Comparison of ENCODE assay signal across 8 cellular contexts in the genomic region with DNA sequence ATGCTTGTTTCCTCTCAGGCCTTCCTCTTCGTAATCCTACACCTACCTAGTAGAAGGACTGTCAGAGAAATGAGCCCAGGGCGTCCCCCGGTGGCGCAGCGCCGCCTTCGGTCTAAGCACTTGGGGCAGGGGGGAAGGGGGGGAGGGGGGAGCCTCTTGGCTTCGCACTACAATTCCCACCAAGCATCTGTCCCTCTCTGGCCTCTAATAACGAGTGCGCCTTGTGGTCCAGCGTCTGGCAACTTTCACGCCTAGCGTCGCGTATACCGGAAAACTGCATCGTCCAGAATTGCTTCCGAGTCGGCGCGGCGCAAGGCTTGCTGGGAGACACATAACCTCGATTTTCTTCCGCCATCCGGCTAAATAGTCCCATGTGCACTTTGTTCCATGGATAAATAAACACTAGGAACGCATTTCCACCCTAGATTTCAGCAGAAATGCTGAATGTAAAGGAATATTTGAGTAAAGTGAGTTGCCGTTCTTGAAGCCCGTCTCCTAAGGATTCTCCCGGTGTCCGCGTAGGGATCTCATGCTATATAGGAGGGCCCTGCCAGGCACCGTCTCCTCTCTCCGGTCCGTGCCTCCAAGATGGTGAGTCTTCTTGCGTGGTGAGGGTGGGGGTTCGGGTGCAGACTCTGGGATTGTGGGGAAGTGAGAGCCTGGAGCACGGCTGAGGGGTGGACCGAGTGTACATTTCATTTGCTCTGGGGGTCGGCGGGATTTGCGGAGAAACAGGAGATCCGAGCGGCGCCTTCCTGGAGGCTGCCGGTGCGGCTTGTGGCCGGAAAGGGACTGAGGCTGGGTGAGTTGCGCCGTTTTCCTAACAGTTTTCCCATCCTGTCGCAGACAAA. TPM values are rescaled to one million over a fixed set of nuclear protein-coding genes. Genes with fewer than 3 reads are reported as not detected.
DNase-seq lines count a peak whose midpoint lies in the region; ATAC-seq and TF ChIP-seq lines count a peak whose summit lies in the region.

Gene RPS26 (plus strand): TSS at position 340 of the 851 bp plus-strand sequence. CDS start 249 bp downstream, at position 589.

- intact Hi-C loops in naive thymus-derived CD4-positive, alpha-beta T cell (cut with micrococcal nuclease), result loop anchor here (1.0 to 10.0 kb wide), 15 partner anchors 13 to 645 kb away; partner anchors contain the start of genes DNAJC14 (in 2 of the 2), PA2G4 (in 2 of the 2), ZC3H10 (in 2 of the 2) and GDF11 (in 1 of the 2)

- peaks cover 51% of the 10 kb centered on the region for H3F3A ChIP-seq in GM23338 (replicated peaks; ENCODE audit: low read depth)

- H3K4me2 ChIP-seq in GM23338 (peak within 1 kb of the TSS; percentile 100), fibroblast of lung (ENCODE audit: extremely low read depth, insufficient read depth, low read length) (peak within 1 kb of the TSS; percentile 96)

- H3K27ac ChIP-seq in GM23338 (ENCODE audit: low read depth) (peak within 1 kb of the TSS; percentile 98), fibroblast of lung (ENCODE audit: insufficient read depth, low read length) (peak within 1 kb of the TSS; percentile 100)
- peak within 1 kb of the TSS; percentile 84 for H3K27ac ChIP-seq in naive thymus-derived CD4-positive, alpha-beta T cell (ENCODE audit: low read depth, low read length)

- H3K27me3 Mint-ChIP-seq in GM23338 (ENCODE audit: insufficient read depth, low read depth, poor library complexity), result peaks cover 7% of the 10 kb centered on the region
- no peaks in the 10 kb centered on the region for H3K27me3 Mint-ChIP-seq in naive thymus-derived CD4-positive, alpha-beta T cell
- H3K27me3 Mint-ChIP-seq in stimulated activated naive B cell treated with anti-CD40 and anti-IgM and Interleukin-4, amounts not matched to agents 10 μg/mL and 1 μg/mL and 100 μg/mL, for 72 hours, result no peaks in the 10 kb centered on the region

- H3K9me2 ChIP-seq in GM23338 (ENCODE audit: insufficient read depth), result no peaks in the 10 kb centered on the region

- peaks cover 47% of the 10 kb centered on the region for H3K4me1 Mint-ChIP-seq in GM23338
- H3K4me1 Mint-ChIP-seq in naive thymus-derived CD4-positive, alpha-beta T cell, result peaks cover 14 to 56% (median 34%) of the 10 kb centered on the region in 7 donors
- H3K4me1 Mint-ChIP-seq in stimulated activated naive B cell treated with anti-CD40 and anti-IgM and Interleukin-4, amounts not matched to agents 10 μg/mL and 1 μg/mL and 100 μg/mL, for 72 hours, result peaks cover 19 to 26% of the 10 kb centered on the region in 2 donors

- H3K36me3 Mint-ChIP-seq in GM23338 (ENCODE audit: low read depth), result peaks cover 40% of the 10 kb centered on the region
- peaks cover 7 to 25% (median 15%) of the 10 kb centered on the region in 5 donors for H3K36me3 Mint-ChIP-seq in naive thymus-derived CD4-positive, alpha-beta T cell
- peaks cover 26 to 36% of the 10 kb centered on the region in 2 donors for H3K36me3 Mint-ChIP-seq in stimulated activated naive B cell treated with anti-CD40 and anti-IgM and Interleukin-4, amounts not matched to agents 10 μg/mL and 1 μg/mL and 100 μg/mL, for 72 hours

- ATAC-seq in GM23338, result peak; percentile 89
- peak; percentile 94 for ATAC-seq in naive thymus-derived CD4-positive, alpha-beta T cell
- peak; percentile 95 to 96 for ATAC-seq in stimulated activated naive B cell treated with anti-CD40 and anti-IgM and Interleukin-4, amounts not matched to agents 10 μg/mL and 1 μg/mL and 100 μg/mL, for 72 hours (replicated peaks)

- H3K4me3 Mint-ChIP-seq in GM23338, result peak within 1 kb of the TSS; percentile 95
- H3K4me3 Mint-ChIP-seq in naive thymus-derived CD4-positive, alpha-beta T cell, result peak within 1 kb of the TSS; percentile 91 to 100 (median 98)
- peak within 1 kb of the TSS; percentile 92 to 94 for H3K4me3 Mint-ChIP-seq in stimulated activated naive B cell treated with anti-CD40 and anti-IgM and Interleukin-4, amounts not matched to agents 10 μg/mL and 1 μg/mL and 100 μg/mL, for 72 hours

- H3K4me3 ChIP-seq in GM23338, result peak within 1 kb of the TSS; percentile 99
- H3K4me3 ChIP-seq in fibroblast of lung (replicated peaks in 1 of 4; ENCODE audit: control extremely low read depth in 1 of 4, insufficient read depth in 1 of 4, low read depth in 3 of 4, low read length in 4 of 4), result peak within 1 kb of the TSS; percentile 82 to 97 (median 94)
- H3K4me3 ChIP-seq in naive thymus-derived CD4-positive, alpha-beta T cell (ENCODE audit: low read length), result peak within 1 kb of the TSS; percentile 100

- H3K4me1 ChIP-seq in GM23338 (ENCODE audit: insufficient read depth) (peaks cover 28% of the 10 kb centered on the region), fibroblast of lung (ENCODE audit: control insufficient read depth, extremely low read depth, insufficient read depth, low read length) (peaks cover 6% of the 10 kb centered on the region)
- peaks cover 16 to 19% of the 10 kb centered on the region in 2 donors for H3K4me1 ChIP-seq in naive thymus-derived CD4-positive, alpha-beta T cell (ENCODE audit: control insufficient read depth in 2 of 2, insufficient read depth in 2 of 2, low read length in 2 of 2)

- H3K9me3 Mint-ChIP-seq in GM23338, result no peaks in the 10 kb centered on the region; the same call in 1 of the 3 replicates
- H3K9me3 Mint-ChIP-seq in naive thymus-derived CD4-positive, alpha-beta T cell, result peaks cover 0 to 5% (median 0%) of the 10 kb centered on the region in 11 donors
- no peaks in the 10 kb centered on the region for H3K9me3 Mint-ChIP-seq in stimulated activated naive B cell treated with anti-CD40 and anti-IgM and Interleukin-4, amounts not matched to agents 10 μg/mL and 1 μg/mL and 100 μg/mL, for 72 hours

- CTCF ChIA-PET in naive thymus-derived CD4-positive, alpha-beta T cell (lab: Charles Lee), result interaction anchor here (1.4 to 2.1 kb wide), 2 partner anchors 46 to 77 kb away, joined by 4 to 8 read pairs; partner anchors contain the start of gene ZC3H10

- H4K20me1 ChIP-seq in GM23338 (replicated peaks; ENCODE audit: insufficient read depth), result peaks cover 19% of the 10 kb centered on the region
- H4K20me1 ChIP-seq in fibroblast of lung (ENCODE audit: control insufficient read depth, extremely low read depth, insufficient read depth, low read length), result no peaks in the 10 kb centered on the region

- DNase-seq in EL, result peak; percentile 99
- peak; percentile 100 for DNase-seq in GM23338 (ENCODE audit: low spot score)
- peak; percentile 100 for DNase-seq in LHCN-M2 (ENCODE audit: low read depth)
- DNase-seq in RPMI7951 (ENCODE audit: low read depth), result peak; percentile 99
- DNase-seq in activated T-helper 1 cell treated with anti-CD3 and anti-CD28 coated beads, Interleukin-2, amount 50 U/mL, for 16 hours (ENCODE audit: low read depth in 1 of 2, low spot score in 1 of 2), result peak; percentile 74 to 85
- peak; percentile 100 for DNase-seq in fibroblast of lung (ENCODE audit: low read depth in 2 of 2)
- DNase-seq in naive thymus-derived CD4-positive, alpha-beta T cell, result peak; percentile 75 to 97 (median 94)
- DNase-seq in stimulated activated naive B cell treated with anti-CD40 and anti-IgM and Interleukin-4, amounts not matched to agents 10 μg/mL and 1 μg/mL and 100 μg/mL, for 72 hours, result peak; percentile 95

- H3K27ac Mint-ChIP-seq in GM23338, result peak within 1 kb of the TSS; percentile 99
- H3K27ac Mint-ChIP-seq in naive thymus-derived CD4-positive, alpha-beta T cell, result peak within 1 kb of the TSS; percentile 94 to 99 (median 97)
- peak within 1 kb of the TSS; percentile 98 for H3K27ac Mint-ChIP-seq in stimulated activated naive B cell treated with anti-CD40 and anti-IgM and Interleukin-4, amounts not matched to agents 10 μg/mL and 1 μg/mL and 100 μg/mL, for 72 hours

- peak; percentile 31 to 75; a peak in 3 of 4 replicates for TF ChIP-seq CTCF in GM23338 (conservative IDR thresholded peaks at IDR 0.05; ENCODE audit: low read depth in 2 of 2)
- TF ChIP-seq CTCF in fibroblast of lung (conservative IDR thresholded peaks at IDR 0.05 in 1 of 2, IDR thresholded peaks at IDR 0.05 in 1 of 2; ENCODE audit: low read depth in 1 of 2, low read length in 2 of 2), result peak in 1 of 2 donors; percentile 43

- H3K79me2 ChIP-seq in GM23338 (replicated peaks; ENCODE audit: insufficient read depth) (peaks cover 21% of the 10 kb centered on the region), fibroblast of lung (ENCODE audit: control insufficient read depth, insufficient read depth, low read length) (peaks cover 20% of the 10 kb centered on the region)

- peak within 1 kb of the TSS; percentile 97 for H2AFZ ChIP-seq in GM23338
- peak within 1 kb of the TSS; percentile 100 for H2AFZ ChIP-seq in fibroblast of lung (ENCODE audit: low read length)

- H3K9ac ChIP-seq in fibroblast of lung (ENCODE audit: insufficient read depth, low read length), result peak within 1 kb of the TSS; percentile 93

- peaks cover 23% of the 10 kb centered on the region for H3K36me3 ChIP-seq in GM23338 (ENCODE audit: insufficient read depth)
- peaks cover 9% of the 10 kb centered on the region for H3K36me3 ChIP-seq in fibroblast of lung (ENCODE audit: control insufficient read depth, insufficient read depth, low read length)
- H3K36me3 ChIP-seq in naive thymus-derived CD4-positive, alpha-beta T cell (ENCODE audit: control insufficient read depth in 2 of 3, insufficient read depth in 3 of 3, low read length in 3 of 3), result peaks cover 15 to 30% (median 25%) of the 10 kb centered on the region in 3 experiments

- H3K9me3 ChIP-seq in fibroblast of lung (ENCODE audit: control insufficient read depth, insufficient read depth, low read depth, low read length), result no peaks in the 10 kb centered on the region
- no peaks in the 10 kb centered on the region for H3K9me3 ChIP-seq in naive thymus-derived CD4-positive, alpha-beta T cell (ENCODE audit: control insufficient read depth in 2 of 3, low read length in 3 of 3)

- H3K27me3 ChIP-seq in GM23338 (ENCODE audit: insufficient read depth) (no peaks in the 10 kb centered on the region), fibroblast of lung (ENCODE audit: control insufficient read depth, insufficient read depth, low read length) (no peaks in the 10 kb centered on the region)
- no peaks in the 10 kb centered on the region for H3K27me3 ChIP-seq in naive thymus-derived CD4-positive, alpha-beta T cell (ENCODE audit: control insufficient read depth in 2 of 2, insufficient read depth in 2 of 2, low read length in 2 of 2)

- POLR2A ChIA-PET in naive thymus-derived CD4-positive, alpha-beta T cell (lab: Charles Lee), result interaction anchor here (0.6 to 2.1 kb wide), 9 partner anchors 12 to 77 kb away, joined by 3 to 11 read pairs (median 5); partner anchors contain the start of genes PA2G4 and ZC3H10

TF ChIP-seq in GM23338, 12 proteins besides CTCF, POLR2A, EP300 and RAD21 (continues in another document):
- TF ChIP-seq POLR2AphosphoS5 (IDR thresholded peaks at IDR 0.05; ENCODE audit: low read depth), result peak; percentile 99

RNA-seq across cellular contexts. Expression of gene RPS26, which starts in this region (rescaled TPM):
- total RNA-seq in GM23338 (2014; rRNA removed; shearing (Covaris generic)), result 321 and 655 TPM in 2 replicates
- polyA plus RNA-seq in GM23338 (2016; fragmentation: Nextera tagmentation; extraction: Ambion mirVana), result 772 and 774 TPM in 2 replicates
- total RNA-seq in LHCN-M2 (2014; rRNA removed), result 414 and 1,103 TPM in 2 replicates
- 1,475 TPM for polyA plus RNA-seq in LHCN-M2 (2012)
- total RNA-seq in RPMI7951 (2014; rRNA removed; shearing (Covaris generic)), result 1,489 and 2,299 TPM in 2 replicates
- 86.2 and 125 TPM in 2 replicates for total RNA-seq in fibroblast of lung
- 739 and 1,779 TPM in 2 replicates for polyA plus RNA-seq in fibroblast of lung
- polyA plus RNA-seq in fibroblast of lung (2012), result 685 and 1,323 TPM in 2 replicates
- 45.7 and 128 TPM in 2 replicates for polyA minus RNA-seq in fibroblast of lung (ENCODE audit: low replicate concordance)
- 10 to 100 TPM; 40.8 to 64.5 (median 46.4) TPM for total RNA-seq in naive thymus-derived CD4-positive, alpha-beta T cell
- 100 to 1,000 TPM; 578 to 717 TPM for polyA plus RNA-seq in naive thymus-derived CD4-positive, alpha-beta T cell

Comparison
In these comparisons a context has a peak if more than half of its experiments do, and no peak if none do; other contexts are left out.
1. Peak in every context shown above with its lines: DNase-seq, ATAC-seq, H3K4me3 ChIP-seq and H3K27ac ChIP-seq.